Comparison of ENCODE assay signal across 1 cellular context in genomic region chr10:50294582-50294981, GRCh38.
TF ChIP-seq lines count a peak whose summit lies in the region.

No MANE protein-coding gene starts in this region.

TF ChIP-seq in GM23338, 12 proteins besides CTCF, POLR2A, EP300 and RAD21 (continued from another document):
- TF ChIP-seq ZNF462 (CRISPR knock-in tag; IDR thresholded peaks at IDR 0.05) = no peak
- no peak for TF ChIP-seq NANOG (IDR thresholded peaks at IDR 0.05; ENCODE audit: borderline replicate concordance)
- no peak for TF ChIP-seq ZNF114 (CRISPR knock-in tag; IDR thresholded peaks at IDR 0.05)
- no peak for TF ChIP-seq REST (IDR thresholded peaks at IDR 0.05; ENCODE audit: unreplicated experiment)
